In genomic region chr16:61676740-61677139, GRCh38 we compare ENCODE assay signal across 40 cellular contexts.
"Had no signal": no experiment of that assay in that cellular context is flagged by ENCODE, and none has a peak within 500 bp of the region (broad histone marks: within the 10 kb centered on the region; RNA-seq: fewer than 3 reads in every experiment).

No MANE protein-coding gene starts in this region.

- H3K4me3 ChIP-seq: adrenal gland, ascending aorta, body of pancreas, breast epithelium, cardiac muscle cell had no signal

- H3K27me3 Mint-ChIP-seq: activated naive CD4-positive, alpha-beta T cell treated with anti-CD3 and anti-CD28 coated beads, Interleukin-2, amount 10 ng/mL, durations not matched to agents 7 days and 5 days; activated naive CD4-positive, alpha-beta T cell treated with anti-CD3 and anti-CD28 coated beads, Interleukin-2, amount 50 U/mL, for 24 hours; activated naive CD8-positive, alpha-beta T cell; activated naive CD8-positive, alpha-beta T cell treated with anti-CD3 and anti-CD28 coated beads for 36 hours; activated naive CD8-positive, alpha-beta T cell treated with anti-CD3 and anti-CD28 coated beads, Interleukin-2, amount 10 ng/mL, durations not matched to agents 7 days and 5 days; activated naive CD8-positive, alpha-beta T cell treated with anti-CD3 and anti-CD28 coated beads, Interleukin-2, amount 50 U/mL, for 24 hours; activated T-cell treated with anti-CD3 and anti-CD28 coated beads, Interleukin-2, amount 50 U/mL, for 24 hours; activated T-helper 17 cell treated with anti-CD3 and anti-CD28 coated beads, Interleukin-2, amount 50 U/mL, for 72 hours; central memory CD8-positive, alpha-beta T cell had no signal

- H3K27ac Mint-ChIP-seq: activated naive CD4-positive, alpha-beta T cell treated with anti-CD3 and anti-CD28 coated beads for 36 hours; activated naive CD4-positive, alpha-beta T cell treated with anti-CD3 and anti-CD28 coated beads, Interleukin-2, amount 10 ng/mL, durations not matched to agents 7 days and 5 days; activated naive CD4-positive, alpha-beta T cell treated with anti-CD3 and anti-CD28 coated beads, Interleukin-2, amount 50 U/mL, for 24 hours; activated naive CD4-positive, alpha-beta T cell treated with anti-CD3 and anti-CD28 coated beads, Interleukin-2, amount 50 U/mL, for 72 hours; activated naive CD8-positive, alpha-beta T cell; activated naive CD8-positive, alpha-beta T cell treated with anti-CD3 and anti-CD28 coated beads for 36 hours; activated naive CD8-positive, alpha-beta T cell treated with anti-CD3 and anti-CD28 coated beads, Interleukin-2, amount 10 ng/mL, durations not matched to agents 7 days and 5 days; activated naive CD8-positive, alpha-beta T cell treated with anti-CD3 and anti-CD28 coated beads, Interleukin-2, amount 50 U/mL, for 24 hours; activated T-cell treated with anti-CD3 and anti-CD28 coated beads, Interleukin-2, amount 50 U/mL, for 24 hours; activated T-cell treated with anti-CD3 and anti-CD28 coated beads, Interleukin-2, amount 50 U/mL, for 72 hours; activated T-helper 1 cell treated with anti-CD3 and anti-CD28 coated beads, Interleukin-12 subunit alpha, Interleukin-12 subunit beta, Interleukin-2, Interleukin-4 antibody, amounts not matched to agents 30 ng/mL and 10 ng/mL and 1 ng/mL, durations not matched to agents 14 hours and 24 hours and 36 hours; activated T-helper 17 cell treated with anti-CD3 and anti-CD28 coated beads, Interleukin-2, amount 50 U/mL, for 72 hours; activated T-helper 2 cell treated with anti-CD3 and anti-CD28 coated beads, Interferon-gamma antibody, Interleukin-2, Interleukin-4, amounts not matched to agents 10 μg/mL and 5 μg/mL and 100 μg/mL, durations not matched to agents 14 hours and 24 hours and 36 hours; brain had no signal

- H3K4me1 ChIP-seq: adrenal gland, ascending aorta, body of pancreas, breast epithelium had no signal

- H3K9me3 ChIP-seq: adrenal gland, body of pancreas, breast epithelium had no signal

- H3K27ac ChIP-seq: adrenal gland, ascending aorta, body of pancreas, brain microvascular endothelial cell, breast epithelium, cardiac muscle cell had no signal

- H3K27me3 ChIP-seq: adrenal gland, ascending aorta, body of pancreas, brain microvascular endothelial cell, breast epithelium, cardiac muscle cell had no signal

- H3K4me3 Mint-ChIP-seq: activated naive CD4-positive, alpha-beta T cell treated with anti-CD3 and anti-CD28 coated beads for 36 hours; activated naive CD4-positive, alpha-beta T cell treated with anti-CD3 and anti-CD28 coated beads, Interleukin-2, amount 10 ng/mL, durations not matched to agents 7 days and 5 days; activated naive CD4-positive, alpha-beta T cell treated with anti-CD3 and anti-CD28 coated beads, Interleukin-2, amount 50 U/mL, for 24 hours; activated naive CD8-positive, alpha-beta T cell; activated naive CD8-positive, alpha-beta T cell treated with anti-CD3 and anti-CD28 coated beads for 36 hours; activated naive CD8-positive, alpha-beta T cell treated with anti-CD3 and anti-CD28 coated beads, Interleukin-2, amount 10 ng/mL, durations not matched to agents 7 days and 5 days; activated naive CD8-positive, alpha-beta T cell treated with anti-CD3 and anti-CD28 coated beads, Interleukin-2, amount 50 U/mL, for 24 hours; activated T-cell treated with anti-CD3 and anti-CD28 coated beads, Interleukin-2, amount 50 U/mL, for 24 hours; activated T-cell treated with anti-CD3 and anti-CD28 coated beads, Interleukin-2, amount 50 U/mL, for 4 hours; activated T-cell treated with anti-CD3 and anti-CD28 coated beads, Interleukin-2, amount 50 U/mL, for 72 hours; activated T-helper 1 cell treated with anti-CD3 and anti-CD28 coated beads, Interleukin-12 subunit alpha, Interleukin-12 subunit beta, Interleukin-2, Interleukin-4 antibody, amounts not matched to agents 30 ng/mL and 10 ng/mL and 1 ng/mL, durations not matched to agents 14 hours and 24 hours and 36 hours; activated T-helper 17 cell treated with anti-CD3 and anti-CD28 coated beads, Interleukin-2, amount 50 U/mL, for 72 hours; brain; central memory CD8-positive, alpha-beta T cell had no signal

- H3K36me3 Mint-ChIP-seq: activated naive CD4-positive, alpha-beta T cell treated with anti-CD3 and anti-CD28 coated beads, Interleukin-2, amount 10 ng/mL, durations not matched to agents 7 days and 5 days; activated naive CD4-positive, alpha-beta T cell treated with anti-CD3 and anti-CD28 coated beads, Interleukin-2, amount 50 U/mL, for 24 hours; activated naive CD8-positive, alpha-beta T cell; activated naive CD8-positive, alpha-beta T cell treated with anti-CD3 and anti-CD28 coated beads for 36 hours; activated naive CD8-positive, alpha-beta T cell treated with anti-CD3 and anti-CD28 coated beads, Interleukin-2, amount 10 ng/mL, durations not matched to agents 7 days and 5 days had no signal

- FAIRE-seq: astrocyte, bronchial epithelial cell had no signal

- DNase-seq: activated effector memory CD4-positive, alpha-beta T cell treated with anti-CD3 and anti-CD28 coated beads, Interleukin-2, amount 50 U/mL, for 16 hours; activated effector memory CD4-positive, alpha-beta T cell treated with Interleukin-2 at 50 U/mL for 16 hours; activated gamma-delta T cell; activated gamma-delta T cell treated with Interleukin-2 at 50 U/mL for 16 hours; activated naive CD4-positive, alpha-beta T cell; activated naive CD4-positive, alpha-beta T cell treated with anti-CD3 and anti-CD28 coated beads for 36 hours; activated naive CD4-positive, alpha-beta T cell treated with anti-CD3 and anti-CD28 coated beads, Interleukin-2, amount 10 ng/mL, durations not matched to agents 7 days and 5 days; activated naive CD4-positive, alpha-beta T cell treated with anti-CD3 and anti-CD28 coated beads, Interleukin-2, amount 50 U/mL, for 16 hours; activated naive CD4-positive, alpha-beta T cell treated with Interleukin-2 at 50 U/mL for 16 hours; activated naive CD8-positive, alpha-beta T cell treated with anti-CD3 and anti-CD28 coated beads for 36 hours; activated naive CD8-positive, alpha-beta T cell treated with anti-CD3 and anti-CD28 coated beads, Interleukin-2, amount 10 ng/mL, durations not matched to agents 7 days and 5 days; activated naive CD8-positive, alpha-beta T cell treated with anti-CD3 and anti-CD28 coated beads, Interleukin-2, amount 50 U/mL, for 24 hours; activated T-cell treated with anti-CD3 and anti-CD28 coated beads, Interleukin-2, amount 50 U/mL, for 1 hour; activated T-cell treated with anti-CD3 and anti-CD28 coated beads, Interleukin-2, amount 50 U/mL, for 24 hours; activated T-cell treated with anti-CD3 and anti-CD28 coated beads, Interleukin-2, amount 50 U/mL, for 4 hours; activated T-cell treated with anti-CD3 and anti-CD28 coated beads, Interleukin-2, amount 50 U/mL, for 48 hours; activated T-cell treated with anti-CD3 and anti-CD28 coated beads, Interleukin-2, amount 50 U/mL, for 72 hours; adrenal gland; amniotic stem cell; amygdala; anterior cingulate cortex; aorta; body of pancreas; brain microvascular endothelial cell; caudate nucleus; central memory CD4-positive, alpha-beta T cell; cerebellar nuclear complex had no signal

- H3K4me1 Mint-ChIP-seq: activated naive CD4-positive, alpha-beta T cell treated with anti-CD3 and anti-CD28 coated beads, Interleukin-2, amount 10 ng/mL, durations not matched to agents 7 days and 5 days; activated naive CD4-positive, alpha-beta T cell treated with anti-CD3 and anti-CD28 coated beads, Interleukin-2, amount 50 U/mL, for 24 hours; activated naive CD8-positive, alpha-beta T cell treated with anti-CD3 and anti-CD28 coated beads for 36 hours; activated naive CD8-positive, alpha-beta T cell treated with anti-CD3 and anti-CD28 coated beads, Interleukin-2, amount 10 ng/mL, durations not matched to agents 7 days and 5 days; activated naive CD8-positive, alpha-beta T cell treated with anti-CD3 and anti-CD28 coated beads, Interleukin-2, amount 50 U/mL, for 24 hours; activated T-helper 17 cell treated with anti-CD3 and anti-CD28 coated beads, Interleukin-2, amount 50 U/mL, for 72 hours; central memory CD8-positive, alpha-beta T cell had no signal

- ATAC-seq: activated naive CD4-positive, alpha-beta T cell treated with anti-CD3 and anti-CD28 coated beads, Interleukin-2, amount 50 U/mL, for 72 hours; activated naive CD8-positive, alpha-beta T cell treated with anti-CD3 and anti-CD28 coated beads, Interleukin-2, amount 50 U/mL, for 24 hours; activated T-cell treated with anti-CD3 and anti-CD28 coated beads, Interleukin-2, amount 50 U/mL, for 4 hours; activated T-cell treated with anti-CD3 and anti-CD28 coated beads, Interleukin-2, amount 50 U/mL, for 72 hours; activated T-helper 17 cell treated with anti-CD3 and anti-CD28 coated beads, Interleukin-2, amount 50 U/mL, for 72 hours; body of pancreas had no signal

- H3K36me3 ChIP-seq: adrenal gland, ascending aorta, brain microvascular endothelial cell, breast epithelium, cardiac muscle cell had no signal
